ENCODE assay signal across 10 cellular contexts in genomic region chr7:43757073-43757720, GRCh38. TPM values are rescaled to one million over a fixed set of nuclear protein-coding genes. Genes with fewer than 3 reads are reported as not detected.
DNase-seq lines count a peak whose midpoint lies in the region; ATAC-seq and TF ChIP-seq lines count a peak whose summit lies in the region.
"Had no signal": no experiment of that assay in that cellular context is flagged by ENCODE, and none has a peak within 500 bp of the region (broad histone marks: within the 10 kb centered on the region; RNA-seq: fewer than 3 reads in every experiment).

No MANE protein-coding gene starts in this region.

- H3K4me3 Mint-ChIP-seq in CD14-positive monocyte: peak overlapping the region; percentile 75 to 84
- peak overlapping the region; percentile 40 for H3K4me3 Mint-ChIP-seq in activated T-helper 2 cell treated with anti-CD3 and anti-CD28 coated beads, Interferon-gamma antibody, Interleukin-2, Interleukin-4, amounts not matched to agents 10 μg/mL and 5 μg/mL and 100 μg/mL, durations not matched to agents 14 hours and 24 hours and 36 hours (ENCODE audit: low read depth)

- TF ChIP-seq CTCF in CD14-positive monocyte (IDR thresholded peaks at IDR 0.05): no peak
- TF ChIP-seq CTCF in heart left ventricle (IDR thresholded peaks at IDR 0.05): no peak

- WGBS in heart left ventricle, 4 donors: 83 to 92% (median 87%) methylated on average over 2 of the region's 2 CpGs

- H3K4me1 ChIP-seq in heart left ventricle: peaks cover 0 to 65% (median 9%) of the 10 kb centered on the region in 12 donors

- peaks cover 8 to 14% of the 10 kb centered on the region in 2 donors for H3K36me3 Mint-ChIP-seq in CD14-positive monocyte
- peaks cover 3% of the 10 kb centered on the region for H3K36me3 Mint-ChIP-seq in activated T-helper 2 cell treated with anti-CD3 and anti-CD28 coated beads, Interferon-gamma antibody, Interleukin-2, Interleukin-4, amounts not matched to agents 10 μg/mL and 5 μg/mL and 100 μg/mL, durations not matched to agents 14 hours and 24 hours and 36 hours (ENCODE audit: low read depth)

- ATAC-seq in heart left ventricle (no peak), GM18870 (IDR thresholded peaks at IDR 0.05; ENCODE audit: unreplicated experiment) (no peak), HG02642 (IDR thresholded peaks at IDR 0.05; ENCODE audit: poor library complexity, unreplicated experiment) (no peak)

- TF ChIP-seq POLR2A in heart left ventricle (IDR thresholded peaks at IDR 0.05): no peak

- H3K4me3 ChIP-seq in heart left ventricle: peak overlapping the region in 1 of 12 donors; percentile 94

- DNase-seq in CD14-positive monocyte (ENCODE audit: low spot score) (no peak), DMS53 treated with DMSO at 0.1 percent for 48 hours (lab: John Stamatoyannopoulos, UW; ENCODE audit: unreplicated experiment) (peak; percentile 20), mucosa of gallbladder (ENCODE audit: low spot score) (peak; percentile 5), heart left ventricle (no peak), occipital lobe (lab: John Stamatoyannopoulos, UW) (no peak)
- no peak for DNase-seq in activated T-helper 2 cell treated with anti-CD3 and anti-CD28 coated beads, Interferon-gamma antibody, Interleukin-2, Interleukin-4, amounts not matched to agents 10 μg/mL and 5 μg/mL and 100 μg/mL, durations not matched to agents 14 hours and 24 hours and 36 hours (ENCODE audit: low spot score)
- DNase-seq: SW 1271 had no signal

- peaks cover 75% of the 10 kb centered on the region for H3K4me1 Mint-ChIP-seq in CD14-positive monocyte
- H3K4me1 Mint-ChIP-seq in activated T-helper 2 cell treated with anti-CD3 and anti-CD28 coated beads, Interferon-gamma antibody, Interleukin-2, Interleukin-4, amounts not matched to agents 10 μg/mL and 5 μg/mL and 100 μg/mL, durations not matched to agents 14 hours and 24 hours and 36 hours (ENCODE audit: low read depth): peaks cover 35% of the 10 kb centered on the region

- H3K9me3 ChIP-seq in heart left ventricle: no peaks in the 10 kb centered on the region
- H3K9me3 ChIP-seq: suprapubic skin had no signal

- H3K27me3 ChIP-seq in heart left ventricle: no peaks in the 10 kb centered on the region
- H3K27me3 ChIP-seq: suprapubic skin had no signal

- no peaks in the 10 kb centered on the region for H3K36me3 ChIP-seq in heart left ventricle
- H3K36me3 ChIP-seq: suprapubic skin had no signal

- peak overlapping the region in 1 of 12 donors; percentile 82 for H3K27ac ChIP-seq in heart left ventricle

- intact Hi-C loops in CD14-positive monocyte (cut with micrococcal nuclease) (loop anchor here in 1 of 2 donors (10.0 kb wide), 1 partner anchor 78 kb away; no protein-coding TSS in a partner anchor), heart left ventricle (cut with DNase I) (loop anchor here in 1 of 10 donors (2.0 kb wide), 1 partner anchor 26 kb away; no protein-coding TSS in a partner anchor)
- intact Hi-C loops in activated T-helper 2 cell treated with anti-CD3 and anti-CD28 coated beads, Interferon-gamma antibody, Interleukin-2, Interleukin-4, amounts not matched to agents 10 μg/mL and 5 μg/mL and 100 μg/mL, durations not matched to agents 14 hours and 24 hours and 36 hours (cut with micrococcal nuclease): loop anchor here (2.0 kb wide), 1 partner anchor 108 kb away; no protein-coding TSS in a partner anchor

- peaks cover 0 to 6% (median 2%) of the 10 kb centered on the region in 3 donors for H3K27me3 Mint-ChIP-seq in CD14-positive monocyte (ENCODE audit: low read depth in 3 of 3)
- H3K27me3 Mint-ChIP-seq in activated T-helper 2 cell treated with anti-CD3 and anti-CD28 coated beads, Interferon-gamma antibody, Interleukin-2, Interleukin-4, amounts not matched to agents 10 μg/mL and 5 μg/mL and 100 μg/mL, durations not matched to agents 14 hours and 24 hours and 36 hours (ENCODE audit: low read depth): peaks cover 27% of the 10 kb centered on the region

- H3K9me3 Mint-ChIP-seq in CD14-positive monocyte: no peaks in the 10 kb centered on the region
- no peaks in the 10 kb centered on the region for H3K9me3 Mint-ChIP-seq in activated T-helper 2 cell treated with anti-CD3 and anti-CD28 coated beads, Interferon-gamma antibody, Interleukin-2, Interleukin-4, amounts not matched to agents 10 μg/mL and 5 μg/mL and 100 μg/mL, durations not matched to agents 14 hours and 24 hours and 36 hours

- H3K27ac Mint-ChIP-seq in CD14-positive monocyte: peak overlapping the region in 4 of 7 donors; percentile 9 to 85 (median 42)
- H3K27ac Mint-ChIP-seq in activated T-helper 2 cell treated with anti-CD3 and anti-CD28 coated beads, Interferon-gamma antibody, Interleukin-2, Interleukin-4, amounts not matched to agents 10 μg/mL and 5 μg/mL and 100 μg/mL, durations not matched to agents 14 hours and 24 hours and 36 hours: no peak overlapping the region

RNA-seq across cellular contexts. Expression of gene BLVRA, which starts 1.3 kb away (rescaled TPM):
- 100 to 1,000 TPM; 199 to 238 TPM for polyA plus RNA-seq in CD14-positive monocyte
- 30.9 and 32.2 TPM in 2 replicates for total RNA-seq in activated T-helper 2 cell treated with anti-CD3 and anti-CD28 coated beads, Interferon-gamma antibody, Interleukin-2, Interleukin-4, amounts not matched to agents 10 μg/mL and 5 μg/mL and 100 μg/mL, durations not matched to agents 14 hours and 24 hours and 36 hours
- total RNA-seq in mucosa of gallbladder: 43.2 TPM
- total RNA-seq in heart left ventricle: 10 to 100 TPM; 32.6 to 68.3 (median 42.6) TPM
- polyA plus RNA-seq in heart left ventricle: 10 to 100 TPM; 49.0 to 55.5 TPM
- total RNA-seq in occipital lobe: 21.7 TPM

RNA-seq across cellular contexts. Expression of gene COA1, which starts 27.9 kb away (rescaled TPM):
- polyA plus RNA-seq in CD14-positive monocyte (10 to 100 TPM; 56.2 to 57.8 TPM), heart left ventricle (10 to 100 TPM; 75.0 to 75.1 TPM)
- 67.1 and 69.1 TPM in 2 replicates for total RNA-seq in activated T-helper 2 cell treated with anti-CD3 and anti-CD28 coated beads, Interferon-gamma antibody, Interleukin-2, Interleukin-4, amounts not matched to agents 10 μg/mL and 5 μg/mL and 100 μg/mL, durations not matched to agents 14 hours and 24 hours and 36 hours
- total RNA-seq in mucosa of gallbladder (43.6 TPM), heart left ventricle (10 to 100 TPM; 57.5 to 81.2 (median 68.2) TPM), occipital lobe (40.4 TPM)

Comparison
In these comparisons a context has a peak if more than half of its experiments do, and no peak if none do; other contexts are left out.
1. DNase-seq: peak in DMS53 treated with DMSO at 0.1 percent for 48 hours (single experiment) and mucosa of gallbladder (single experiment); none in CD14-positive monocyte (single experiment), activated T-helper 2 cell treated with anti-CD3 and anti-CD28 coated beads, Interferon-gamma antibody, Interleukin-2, Interleukin-4, amounts not matched to agents 10 μg/mL and 5 μg/mL and 100 μg/mL, durations not matched to agents 14 hours and 24 hours and 36 hours (single experiment), heart left ventricle (0 of 5) and occipital lobe (single experiment).